In the genomic region with DNA sequence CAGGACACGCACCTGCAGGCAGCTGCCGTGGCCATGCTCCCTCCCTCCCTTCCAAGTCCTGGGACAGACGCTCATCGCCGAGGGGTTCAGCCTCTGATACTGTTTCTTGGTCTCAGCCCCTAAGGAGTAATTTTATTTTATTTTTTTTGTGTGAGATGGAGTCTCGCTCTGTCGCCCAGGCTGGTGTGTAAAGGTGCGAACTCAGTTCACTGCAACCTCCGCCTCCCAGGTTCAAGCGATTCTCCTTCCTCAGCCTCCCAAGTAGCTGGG, we compare ENCODE assay signal across 12 cellular contexts. TPM values are rescaled to one million over a fixed set of nuclear protein-coding genes. Genes with fewer than 3 reads are reported as not detected.
A peak's percentile ranks its signal among the peaks of the same experiment; 100 is the strongest.
DNase-seq lines count a peak whose midpoint lies in the region; ATAC-seq and TF ChIP-seq lines count a peak whose summit lies in the region.
"Had no signal": no experiment of that assay in that cellular context is flagged by ENCODE, and none has a peak within 500 bp of the region (broad histone marks: within the 10 kb centered on the region; RNA-seq: fewer than 3 reads in every experiment).

No MANE protein-coding gene starts in this region.

- H3K79me2 ChIP-seq in OCI-LY3 (ENCODE audit: low read length): no peaks in the 10 kb centered on the region

- ATAC-seq in CD8-positive, alpha-beta T cell: no peak

- peaks cover 18% of the 10 kb centered on the region for H3K4me1 ChIP-seq in CD8-positive, alpha-beta T cell (ENCODE audit: insufficient read depth, low read length)
- peaks cover 76% of the 10 kb centered on the region for H3K4me1 ChIP-seq in OCI-LY3 (ENCODE audit: low read length)
- peaks cover 55% of the 10 kb centered on the region for H3K4me1 ChIP-seq in skeletal muscle satellite cell (ENCODE audit: control insufficient read depth, insufficient read depth, low read length)
- H3K4me1 ChIP-seq: colonic mucosa had no signal

- H3K4me3 Mint-ChIP-seq in CD8-positive, alpha-beta T cell: no peak overlapping the region
- H3K4me3 Mint-ChIP-seq in chondrocyte (ENCODE audit: unreplicated experiment): no peak overlapping the region

- peak overlapping the region; percentile 89 for H3K4me2 ChIP-seq in OCI-LY3 (ENCODE audit: low read length)
- peak overlapping the region; percentile 75 for H3K4me2 ChIP-seq in skeletal muscle satellite cell (ENCODE audit: low read length)

- H3K4me1 Mint-ChIP-seq in CD8-positive, alpha-beta T cell (ENCODE audit: low read depth): peaks cover 23% of the 10 kb centered on the region
- peaks cover 63% of the 10 kb centered on the region for H3K4me1 Mint-ChIP-seq in chondrocyte (ENCODE audit: low read depth)

- no peaks in the 10 kb centered on the region for H3K36me3 ChIP-seq in CD8-positive, alpha-beta T cell (ENCODE audit: insufficient read depth, low read length)
- no peaks in the 10 kb centered on the region for H3K36me3 ChIP-seq in OCI-LY3 (replicated peaks; ENCODE audit: low read depth, low read length)
- H3K36me3 ChIP-seq in skeletal muscle satellite cell (ENCODE audit: insufficient read depth, low read length): no peaks in the 10 kb centered on the region
- H3K36me3 ChIP-seq: colonic mucosa, Peyer's patch had no signal

- H3K27ac Mint-ChIP-seq in CD8-positive, alpha-beta T cell: peak overlapping the region; percentile 52
- peak overlapping the region; percentile 100 for H3K27ac Mint-ChIP-seq in chondrocyte (ENCODE audit: unreplicated experiment)

- CTCF ChIA-PET in CD8-positive, alpha-beta T cell (lab: Charles Lee): interaction anchor here (1.2 to 1.7 kb wide), 2 partner anchors 51 to 427 kb away, joined by 3 to 4 read pairs; no protein-coding TSS in a partner anchor

- H3K9me3 Mint-ChIP-seq in CD8-positive, alpha-beta T cell: no peaks in the 10 kb centered on the region
- H3K9me3 Mint-ChIP-seq in chondrocyte (ENCODE audit: low read depth): no peaks in the 10 kb centered on the region
- H3K9me3 Mint-ChIP-seq: CD4-positive, alpha-beta memory T cell had no signal

- H3K27me3 ChIP-seq in CD8-positive, alpha-beta T cell (ENCODE audit: insufficient read depth, low read length): no peaks in the 10 kb centered on the region
- H3K27me3 ChIP-seq in OCI-LY3 (ENCODE audit: low read depth, low read length) (no peaks in the 10 kb centered on the region), skeletal muscle satellite cell (ENCODE audit: control insufficient read depth, insufficient read depth, low read length) (no peaks in the 10 kb centered on the region)
- H3K27me3 ChIP-seq: colonic mucosa, Peyer's patch had no signal

- H2AFZ ChIP-seq in OCI-LY3 (ENCODE audit: low read depth, low read length): no peak overlapping the region; the same call in 1 of the 2 replicates

- H3K36me3 Mint-ChIP-seq in CD8-positive, alpha-beta T cell: no peaks in the 10 kb centered on the region
- no peaks in the 10 kb centered on the region for H3K36me3 Mint-ChIP-seq in chondrocyte (ENCODE audit: low read depth)
- H3K36me3 Mint-ChIP-seq: CD4-positive, alpha-beta memory T cell had no signal

- intact Hi-C loops in CD8-positive, alpha-beta T cell (cut with DNase I, micrococcal nuclease): loop anchor here (2.0 to 10.0 kb wide), 3 partner anchors 53 to 425 kb away; a partner anchor contains a TSS

- no peak overlapping the region for H3K4me3 ChIP-seq in CD8-positive, alpha-beta T cell (ENCODE audit: low read depth, low read length)
- H3K4me3 ChIP-seq in OCI-LY3 (ENCODE audit: low read length): peak overlapping the region; percentile 70
- H3K4me3 ChIP-seq in skeletal muscle satellite cell (ENCODE audit: low read length): no peak overlapping the region
- H3K4me3 ChIP-seq: colonic mucosa, Peyer's patch had no signal

- no peak overlapping the region for H3K27ac ChIP-seq in CD8-positive, alpha-beta T cell (ENCODE audit: low read depth, low read length)
- peak overlapping the region; percentile 93 for H3K27ac ChIP-seq in OCI-LY3 (ENCODE audit: low read length)
- H3K27ac ChIP-seq: colonic mucosa had no signal

- no peak for TF ChIP-seq CTCF in CD8-positive, alpha-beta T cell (IDR thresholded peaks at IDR 0.05)
- TF ChIP-seq CTCF in OCI-LY3 (IDR thresholded peaks at IDR 0.05; ENCODE audit: low read depth, low read length) (no peak), chondrocyte (IDR thresholded peaks at IDR 0.05) (no peak)

- no peaks in the 10 kb centered on the region for H3K27me3 Mint-ChIP-seq in CD8-positive, alpha-beta T cell (ENCODE audit: low read depth)
- no peaks in the 10 kb centered on the region for H3K27me3 Mint-ChIP-seq in chondrocyte (ENCODE audit: low read depth)
- H3K27me3 Mint-ChIP-seq: CD4-positive, alpha-beta memory T cell had no signal

- no peak for DNase-seq in CD8-positive, alpha-beta T cell
- DNase-seq in chondrocyte (ENCODE audit: low spot score): no peak
- DNase-seq in COLO668 (lab: John Stamatoyannopoulos, UW; ENCODE audit: unreplicated experiment): no peak
- no peak for DNase-seq in putamen (ENCODE audit: low spot score)
- DNase-seq in stimulated activated CD4-positive, alpha-beta T cell treated with anti-CD3 and anti-CD28 coated beads, Interleukin-1b, Interleukin-23, amount 100 ng/mL, for 48 hours: no peak
- DNase-seq: CD4-positive, alpha-beta memory T cell; mesendoderm; NCI-H1105 had no signal

- peak overlapping the region; percentile 65 for H3K9ac ChIP-seq in OCI-LY3 (ENCODE audit: low read length)
- peak overlapping the region; percentile 17 for H3K9ac ChIP-seq in skeletal muscle satellite cell (ENCODE audit: low read depth, low read length)

- no peaks in the 10 kb centered on the region for H3K9me3 ChIP-seq in CD8-positive, alpha-beta T cell (ENCODE audit: low read length)
- H3K9me3 ChIP-seq in OCI-LY3 (ENCODE audit: insufficient read depth, low read length): no peaks in the 10 kb centered on the region
- no peaks in the 10 kb centered on the region for H3K9me3 ChIP-seq in skeletal muscle satellite cell (replicated peaks; ENCODE audit: low read length)
- H3K9me3 ChIP-seq: colonic mucosa, Peyer's patch had no signal

- POLR2A ChIA-PET in CD8-positive, alpha-beta T cell (lab: Charles Lee): no interaction called here

- H4K20me1 ChIP-seq in OCI-LY3 (ENCODE audit: insufficient read depth, low read length): no peaks in the 10 kb centered on the region

RNA-seq across cellular contexts. Expression of a gene that starts 53.7 kb away (rescaled TPM):
- total RNA-seq in CD8-positive, alpha-beta T cell: not detected
- total RNA-seq in chondrocyte: 111 to 144 TPM (median 113 TPM) in 3 replicates
- total RNA-seq in skeletal muscle satellite cell (2012; rRNA removed): 15.7 and 16.6 TPM in 2 replicates
- total RNA-seq: CD4-positive, alpha-beta memory T cell had no signal

Comparison
In these comparisons a context has a peak if more than half of its experiments do, and no peak if none do; other contexts are left out.
1. RNA of a gene that starts 53.7 kb away (total RNA-seq): 111 to 144 TPM in chondrocyte; not detected in CD8-positive, alpha-beta T cell; every median in the first group is over 100 times any median in the second.